ENCODE assay signal across 10 cellular contexts in the genomic region with DNA sequence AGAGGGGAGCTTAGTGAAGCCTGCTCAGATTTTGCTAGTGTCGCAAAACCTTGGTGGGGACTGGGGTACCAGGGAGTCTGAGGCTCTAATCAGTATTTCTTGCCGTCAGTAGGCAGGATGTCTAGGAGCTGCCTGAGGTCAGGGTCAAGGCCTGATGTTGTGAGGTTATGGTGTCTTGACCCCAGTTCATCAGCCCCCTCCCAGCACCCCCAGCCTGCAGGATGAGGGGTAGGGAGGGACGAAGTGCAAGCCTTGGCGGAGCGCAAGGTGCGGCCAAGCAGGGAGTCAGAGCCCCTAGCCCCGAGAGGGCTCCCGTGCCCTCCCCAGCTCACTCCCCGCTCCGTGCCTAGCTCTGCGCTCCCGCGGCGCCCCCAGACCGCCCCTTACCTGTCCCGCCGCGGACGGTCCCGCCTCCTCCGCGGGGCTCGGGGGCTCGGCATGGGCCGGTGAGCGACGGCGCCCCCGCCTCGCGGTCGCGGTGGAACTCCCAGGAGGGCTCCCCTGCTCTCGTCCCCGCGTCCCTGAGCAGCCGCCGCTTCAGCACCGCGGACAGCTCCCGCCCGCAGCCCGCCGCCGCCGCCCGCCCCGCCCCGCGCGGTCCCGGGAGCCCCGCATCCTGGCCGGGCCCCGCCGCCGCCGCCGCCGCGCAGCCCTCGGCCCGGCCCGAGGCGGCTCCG. TPM values are rescaled to one million over a fixed set of nuclear protein-coding genes. Genes with fewer than 3 reads are reported as not detected.
DNase-seq lines count a peak whose midpoint lies in the region; ATAC-seq and TF ChIP-seq lines count a peak whose summit lies in the region.
"Had no signal": no experiment of that assay in that cellular context is flagged by ENCODE, and none has a peak within 500 bp of the region (broad histone marks: within the 10 kb centered on the region; RNA-seq: fewer than 3 reads in every experiment).

No MANE protein-coding gene starts in this region.

- CTCF ChIA-PET in A673 (lab: Charles Lee) = no interaction called here

- POLR2A ChIA-PET in A673 (lab: Charles Lee; ENCODE audit: low non-redundant PET) = no interaction called here

- no peaks in the 10 kb centered on the region for H3K9me3 ChIP-seq in A673 (ENCODE audit: low read depth, low read length, poor library complexity, severe bottlenecking)
- H3K9me3 ChIP-seq in left ventricle myocardium inferior (replicated peaks) = peaks cover 9% of the 10 kb centered on the region

- intact Hi-C loops in A673 (cut with micrococcal nuclease; ENCODE audit: unreplicated experiment) = no loop called here
- intact Hi-C loops in left ventricle myocardium inferior (cut with micrococcal nuclease) = no loop called here

- H3K4me1 ChIP-seq in A673 (ENCODE audit: insufficient read depth, low read length, poor library complexity, severe bottlenecking) (no peaks in the 10 kb centered on the region), left ventricle myocardium inferior (peaks cover 4% of the 10 kb centered on the region)

- H3K4me3 ChIP-seq in A673 (ENCODE audit: low read depth, low read length, poor library complexity, severe bottlenecking) (no peak overlapping the region), left ventricle myocardium inferior (peak overlapping the region; percentile 38)

- in situ Hi-C loops in KBM-7 (cut with MboI; ENCODE audit: low pct_unique_long_range_greater_than_20kb, low sequenced_read_pairs) = no loop called here

- no peak for ATAC-seq in GM21423 (IDR thresholded peaks at IDR 0.05; ENCODE audit: unreplicated experiment)
- no peak for ATAC-seq in GM19351 (IDR thresholded peaks at IDR 0.05; ENCODE audit: unreplicated experiment)

- H3K36me3 ChIP-seq in A673 (ENCODE audit: insufficient read depth, low read length, poor library complexity, severe bottlenecking) (no peaks in the 10 kb centered on the region), left ventricle myocardium inferior (no peaks in the 10 kb centered on the region)

- H3K27me3 ChIP-seq in A673 (replicated peaks; ENCODE audit: insufficient read depth, low read depth, low read length, poor library complexity) (peaks cover 47% of the 10 kb centered on the region), left ventricle myocardium inferior (ENCODE audit: low read depth) (peaks cover 45% of the 10 kb centered on the region)

- no TSS peak for BruUV-seq in A673 (replicated peaks; lab: Mats Ljungman, UMichigan)

- H3K27ac ChIP-seq in A673 (ENCODE audit: low read depth, low read length, poor library complexity, severe bottlenecking) (no peak overlapping the region), left ventricle myocardium inferior (replicated peaks) (no peak overlapping the region)
- H3K27ac ChIP-seq: VCaP had no signal

- TF ChIP-seq CTCF in A673 (conservative IDR thresholded peaks at IDR 0.05; ENCODE audit: low read depth, low read length) (no peak), left ventricle myocardium inferior (IDR thresholded peaks at IDR 0.05; ENCODE audit: borderline replicate concordance) (no peak)

- DNase-seq in A673 (ENCODE audit: low spot score) = peak; percentile 50
- DNase-seq in KBM-7 = peak; percentile 19
- DNase-seq in activated T-helper 1 cell treated with Interleukin-2 at 50 U/mL for 16 hours (ENCODE audit: low read depth) = peak; percentile 39
- DNase-seq in left ventricle myocardium inferior = peak; percentile 38
- peak; percentile 17 to 39 (median 29) for DNase-seq in stimulated activated CD4-positive, alpha-beta T cell treated with anti-CD3 and anti-CD28 coated beads, Interleukin-1b, Interleukin-23, amount 100 ng/mL, for 24 hours (ENCODE audit: low read depth in 4 of 4, low spot score in 1 of 4)
- DNase-seq in NCI-H1092 treated with DMSO at 0.1 percent for 48 hours (lab: John Stamatoyannopoulos, UW) = no peak
- DNase-seq: DND-41 had no signal

RNA-seq across cellular contexts. Expression of gene SYNDIG1L, which starts 0.3 kb away (rescaled TPM):
- total RNA-seq in A673 (2021) (not detected in 2 replicates), left ventricle myocardium inferior (0.11 TPM)
